In genomic region chr2:63613391-63613901, GRCh38 we compare ENCODE assay signal across 18 cellular contexts. TPM values are rescaled to one million over a fixed set of nuclear protein-coding genes. Genes with fewer than 3 reads are reported as not detected.
DNase-seq lines count a peak whose midpoint lies in the region; TF ChIP-seq lines count a peak whose summit lies in the region.
"Had no signal": no experiment of that assay in that cellular context is flagged by ENCODE, and none has a peak within 500 bp of the region (broad histone marks: within the 10 kb centered on the region; RNA-seq: fewer than 3 reads in every experiment).

No MANE protein-coding gene starts in this region.

- no peaks in the 10 kb centered on the region for H3K9me2 ChIP-seq in hepatocyte (replicated peaks; ENCODE audit: insufficient read depth)

- H3K27me3 ChIP-seq in adipocyte (replicated peaks; ENCODE audit: control insufficient read depth, insufficient read depth, low read length) (no peaks in the 10 kb centered on the region), hepatocyte (no peaks in the 10 kb centered on the region), H7 (ENCODE audit: control insufficient read depth, insufficient read depth, low read length) (no peaks in the 10 kb centered on the region)
- H3K27me3 ChIP-seq: vagina had no signal

- H3K27me3 Mint-ChIP-seq in progenitor cell of endocrine pancreas = no peaks in the 10 kb centered on the region

- no peak overlapping the region for H3K4me3 Mint-ChIP-seq in progenitor cell of endocrine pancreas (ENCODE audit: low read depth)
- H3K4me3 Mint-ChIP-seq: naive B cell had no signal

- H2AFZ ChIP-seq in hepatocyte = no peak overlapping the region

- H3K4me1 Mint-ChIP-seq in progenitor cell of endocrine pancreas (ENCODE audit: low read depth) = peaks cover 27% of the 10 kb centered on the region
- H3K4me1 Mint-ChIP-seq: naive B cell had no signal

- H3K36me3 ChIP-seq in adipocyte (ENCODE audit: control insufficient read depth, insufficient read depth, low read length, severe bottlenecking) = no peaks in the 10 kb centered on the region
- no peaks in the 10 kb centered on the region for H3K36me3 ChIP-seq in hepatocyte (replicated peaks; ENCODE audit: insufficient read depth, low read depth)
- H3K36me3 ChIP-seq in H7 (replicated peaks; ENCODE audit: control insufficient read depth, insufficient read depth, low read length) = no peaks in the 10 kb centered on the region
- H3K36me3 ChIP-seq: lower lobe of right lung, vagina had no signal

- H4K20me1 ChIP-seq in hepatocyte (ENCODE audit: insufficient read depth, poor library complexity, severe bottlenecking) = no peaks in the 10 kb centered on the region

- H3K79me2 ChIP-seq in hepatocyte = no peaks in the 10 kb centered on the region

- TF ChIP-seq CTCF in hepatocyte (IDR thresholded peaks at IDR 0.05; ENCODE audit: poor library complexity) = no peak
- TF ChIP-seq CTCF in progenitor cell of endocrine pancreas (IDR thresholded peaks at IDR 0.05; ENCODE audit: unreplicated experiment) = no peak

- H3K4me2 ChIP-seq in hepatocyte = no peak overlapping the region

- peaks cover 1% of the 10 kb centered on the region for H3K36me3 Mint-ChIP-seq in progenitor cell of endocrine pancreas (ENCODE audit: insufficient read depth)
- H3K36me3 Mint-ChIP-seq: naive B cell had no signal

- H3K9me3 Mint-ChIP-seq in progenitor cell of endocrine pancreas (ENCODE audit: low read depth) = peaks cover 2% of the 10 kb centered on the region
- H3K9me3 Mint-ChIP-seq: naive B cell had no signal

- 65% methylated on average over 2 of the region's 2 CpGs for WGBS in hepatocyte (ENCODE audit: low lambda C conversion rate, missing lambda C conversion rate)

- H3K9me3 ChIP-seq in adipocyte (ENCODE audit: control insufficient read depth, low read length) (no peaks in the 10 kb centered on the region), hepatocyte (ENCODE audit: low read depth) (no peaks in the 10 kb centered on the region)
- H3K9me3 ChIP-seq: lower lobe of right lung, vagina had no signal

- H3K9ac ChIP-seq in adipocyte (ENCODE audit: low read length) = peak overlapping the region; percentile 39

- H3K4me3 ChIP-seq in adipocyte (ENCODE audit: low read length) (peak overlapping the region; percentile 42), hepatocyte (no peak overlapping the region), H7 (ENCODE audit: insufficient read depth, low read depth, low read length) (no peak overlapping the region)
- H3K4me3 ChIP-seq: lower lobe of right lung, skin epidermis, vagina had no signal

- DNase-seq in GM04504 (ENCODE audit: low read depth) (peak; percentile 12), adipocyte (ENCODE audit: low read depth) (no peak), hepatocyte (ENCODE audit: low spot score) (no peak), progenitor cell of endocrine pancreas (ENCODE audit: low spot score, unreplicated experiment) (no peak), H7 (no peak)
- DNase-seq in activated CD4-positive, alpha-beta T cell treated with anti-CD3 and anti-CD28 coated beads, Interleukin-2, amount 50 U/mL, for 1 hour = no peak
- no peak for DNase-seq in activated CD4-positive, alpha-beta T cell treated with anti-CD3 and anti-CD28 coated beads, Interleukin-2, amount 50 U/mL, for 4 hours
- no peak for DNase-seq in effector CD8-positive, alpha-beta T cell (lab: John Stamatoyannopoulos, UW)
- DNase-seq: activated gamma-delta T cell; Karpas-422; lower lobe of right lung; naive B cell; NCI-H1436; NCI-H2171; posterior cingulate gyrus; stimulated activated CD4-positive, alpha-beta T cell treated with anti-CD3 and anti-CD28 coated beads, Interleukin-4, amount 100 ng/mL, for 1 hour had no signal

- peaks cover 22% of the 10 kb centered on the region for H3K4me1 ChIP-seq in adipocyte (ENCODE audit: control insufficient read depth, insufficient read depth, low read length)
- peaks cover 6% of the 10 kb centered on the region for H3K4me1 ChIP-seq in hepatocyte (ENCODE audit: insufficient read depth)
- H3K4me1 ChIP-seq: lower lobe of right lung, vagina had no signal

- H3K27ac ChIP-seq in hepatocyte = peak overlapping the region; percentile 92
- H3K27ac ChIP-seq: lower lobe of right lung, vagina had no signal

- H3K27ac Mint-ChIP-seq in progenitor cell of endocrine pancreas = peak overlapping the region; percentile 97
- H3K27ac Mint-ChIP-seq: naive B cell had no signal

RNA-seq across cellular contexts. Expression of gene MDH1, which starts 24.7 kb away (rescaled TPM):
- total RNA-seq in hepatocyte (288 and 297 TPM in 2 replicates), progenitor cell of endocrine pancreas (125 and 136 TPM in 2 replicates)
- 285 and 298 TPM in 2 replicates for polyA plus RNA-seq in hepatocyte
- 290 and 338 TPM in 2 replicates for total RNA-seq in H7 (2014; rRNA removed; shearing (Covaris generic))

RNA-seq across cellular contexts. Expression of gene WDPCP, which starts 25.2 kb away (rescaled TPM):
- total RNA-seq in hepatocyte (9.5 and 12.8 TPM in 2 replicates), progenitor cell of endocrine pancreas (8.9 and 14.1 TPM in 2 replicates)
- polyA plus RNA-seq in hepatocyte = 4.9 and 6.9 TPM in 2 replicates
- 2.7 and 3.2 TPM in 2 replicates for total RNA-seq in H7 (2014; rRNA removed; shearing (Covaris generic))
